29 cellular contexts compared by ENCODE assay signal in the genomic region with DNA sequence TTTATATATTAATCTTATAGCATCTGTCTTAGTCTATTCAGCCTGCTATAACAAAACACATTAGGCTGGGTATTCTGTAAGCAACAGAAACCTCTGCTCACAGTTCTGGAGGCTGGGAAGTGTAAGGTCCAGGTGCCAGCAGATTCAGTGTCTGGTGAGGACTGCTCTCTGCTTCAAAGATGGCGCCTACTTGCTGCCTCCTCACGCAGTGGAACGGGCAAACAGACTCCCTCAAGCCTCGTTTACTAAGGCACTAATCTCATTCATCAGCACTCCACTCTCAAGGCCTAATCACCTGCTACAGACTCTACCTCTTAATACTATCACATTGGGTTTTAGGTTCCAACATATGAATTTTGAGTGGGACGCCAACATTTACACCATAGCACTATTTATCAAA.
"Had no signal": no experiment of that assay in that cellular context is flagged by ENCODE, and none has a peak within 500 bp of the region (broad histone marks: within the 10 kb centered on the region; RNA-seq: fewer than 3 reads in every experiment).

No MANE protein-coding gene starts in this region.

- H3K36me3 ChIP-seq: gastrocnemius medialis, neutrophil, suprapubic skin, transverse colon, vagina had no signal

- ATAC-seq: effector memory CD8-positive, alpha-beta T cell; esophagus mucosa; gastrocnemius medialis; left lobe of liver; mucosa of descending colon; natural killer cell treated with Interleukin-12 subunit alpha and Interleukin-12 subunit beta and Interleukin-15 and Interleukin-18, amount 100 ng/mL, for 72 hours; sciatic nerve; stimulated activated naive CD8-positive, alpha-beta T cell treated with anti-CD3 and anti-CD28 coated beads, Interleukin-15, amount 100 ng/mL, for 72 hours had no signal

- H3K27me3 Mint-ChIP-seq: effector memory CD8-positive, alpha-beta T cell; memory B cell; stimulated activated naive CD8-positive, alpha-beta T cell treated with anti-CD3 and anti-CD28 coated beads, Interleukin-15, amount 100 ng/mL, for 72 hours had no signal

- H3K36me3 Mint-ChIP-seq: memory B cell; mesothelial cell of epicardium; naive B cell; natural killer cell treated with Interleukin-12 subunit alpha and Interleukin-12 subunit beta and Interleukin-15 and Interleukin-18, amount 100 ng/mL, for 72 hours had no signal

- H3K9me3 ChIP-seq: gastrocnemius medialis, mucosa of descending colon, neutrophil, suprapubic skin, transverse colon, vagina had no signal

- FAIRE-seq: kidney had no signal

- H3K9me3 Mint-ChIP-seq: effector memory CD8-positive, alpha-beta T cell; memory B cell; mesothelial cell of epicardium; naive B cell; natural killer cell treated with Interleukin-12 subunit alpha and Interleukin-12 subunit beta and Interleukin-15 and Interleukin-18, amount 100 ng/mL, for 72 hours; neural crest cell; stimulated activated naive CD8-positive, alpha-beta T cell treated with anti-CD3 and anti-CD28 coated beads, Interleukin-15, amount 100 ng/mL, for 72 hours had no signal

- H3K27ac ChIP-seq: epithelial cell of prostate, gastrocnemius medialis, neutrophil, parathyroid adenoma, suprapubic skin, transverse colon, vagina had no signal

- H3K4me1 ChIP-seq: parathyroid adenoma had no signal

- H3K9ac ChIP-seq: parathyroid adenoma had no signal

- DNase-seq: cortex of kidney; effector memory CD8-positive, alpha-beta T cell; foreskin fibroblast; gastrocnemius medialis; kidney; mucosa of descending colon; naive B cell; stimulated activated CD4-positive, alpha-beta T cell treated with anti-CD3 and anti-CD28 coated beads, Interleukin-12 subunit alpha, Interleukin-12 subunit beta, amount 100 ng/mL, for 4 hours; stimulated activated CD4-positive, alpha-beta T cell treated with anti-CD3 and anti-CD28 coated beads, Interleukin-1b, Interleukin-23, amount 100 ng/mL, for 48 hours; stimulated activated CD4-positive, alpha-beta T cell treated with anti-CD3 and anti-CD28 coated beads, Interleukin-4, amount 100 ng/mL, for 1 hour; stimulated activated CD8-positive, alpha-beta memory T cell treated with anti-CD3 and anti-CD28 coated beads, Interleukin-4, amount 100 ng/mL, for 48 hours; stimulated activated naive CD4-positive, alpha-beta T cell; stimulated activated naive CD8-positive, alpha-beta T cell treated with anti-CD3 and anti-CD28 coated beads, Interleukin-15, amount 100 ng/mL, for 72 hours; transverse colon had no signal

- H3K4me2 ChIP-seq: smooth muscle cell had no signal

- H3K4me3 Mint-ChIP-seq: effector memory CD8-positive, alpha-beta T cell; memory B cell; mesothelial cell of epicardium; natural killer cell treated with Interleukin-12 subunit alpha and Interleukin-12 subunit beta and Interleukin-15 and Interleukin-18, amount 100 ng/mL, for 72 hours; stimulated activated naive CD8-positive, alpha-beta T cell treated with anti-CD3 and anti-CD28 coated beads, Interleukin-15, amount 100 ng/mL, for 72 hours had no signal

- H2AFZ ChIP-seq: parathyroid adenoma had no signal

- H3K4me3 ChIP-seq: gastrocnemius medialis, lung, mucosa of descending colon, smooth muscle cell, suprapubic skin, transverse colon, vagina had no signal

- H3K27ac Mint-ChIP-seq: effector memory CD8-positive, alpha-beta T cell; memory B cell; mesothelial cell of epicardium; naive B cell; natural killer cell treated with Interleukin-12 subunit alpha and Interleukin-12 subunit beta and Interleukin-15 and Interleukin-18, amount 100 ng/mL, for 72 hours; progenitor cell of endocrine pancreas; stimulated activated naive CD8-positive, alpha-beta T cell treated with anti-CD3 and anti-CD28 coated beads, Interleukin-15, amount 100 ng/mL, for 72 hours had no signal

- H3K27me3 ChIP-seq: neutrophil, suprapubic skin, transverse colon, vagina had no signal

- H3K79me2 ChIP-seq: parathyroid adenoma had no signal
